9 cellular contexts compared by ENCODE assay signal in the genomic region with DNA sequence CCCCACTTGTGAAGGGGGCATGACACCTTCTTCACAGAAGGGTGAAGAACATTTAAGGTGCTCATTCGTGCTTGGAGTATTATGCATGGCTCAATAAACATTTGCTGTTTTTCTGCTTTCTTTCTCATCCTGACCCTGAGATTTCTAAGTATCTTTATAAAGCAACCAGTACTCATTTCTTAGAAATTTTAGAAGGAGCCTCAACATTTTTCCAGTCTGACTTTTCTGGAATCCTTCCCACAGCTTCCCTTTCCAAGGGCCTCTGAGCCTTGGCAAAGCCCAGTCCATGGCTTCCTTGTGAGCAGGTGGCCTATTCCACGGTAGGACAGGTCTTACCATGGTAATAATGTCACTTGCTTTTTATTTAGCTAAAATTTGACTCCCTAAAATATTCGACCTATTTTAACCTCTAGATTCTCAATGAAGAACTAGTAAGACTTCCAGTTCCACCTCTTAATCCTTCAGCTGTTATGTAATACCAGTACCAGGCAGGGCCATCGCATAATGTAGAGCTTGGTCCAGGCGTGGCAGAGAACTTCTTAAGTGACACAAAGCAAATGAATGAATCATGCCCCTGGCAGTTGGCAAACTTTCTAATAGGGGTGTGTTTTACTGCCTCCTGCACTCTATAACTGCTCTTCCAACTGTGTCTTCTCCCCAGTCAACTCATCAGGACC. TPM values are rescaled to one million over a fixed set of nuclear protein-coding genes. Genes with fewer than 3 reads are reported as not detected.
DNase-seq lines count a peak whose midpoint lies in the region; ATAC-seq and TF ChIP-seq lines count a peak whose summit lies in the region.
"Had no signal": no experiment of that assay in that cellular context is flagged by ENCODE, and none has a peak within 500 bp of the region (broad histone marks: within the 10 kb centered on the region; RNA-seq: fewer than 3 reads in every experiment).

No MANE protein-coding gene starts in this region.

- no peak overlapping the region for H3K4me3 ChIP-seq in epithelial cell of proximal tubule (ENCODE audit: low read depth, low read length)

- no peaks in the 10 kb centered on the region for H3K27me3 Mint-ChIP-seq in progenitor cell of endocrine pancreas

- DNase-seq in EH (ENCODE audit: low read depth) = peak; percentile 91
- DNase-seq in NCI-H510A treated with DMSO at 0.1 percent for 48 hours (lab: John Stamatoyannopoulos, UW) = peak; percentile 51
- DNase-seq in epithelial cell of proximal tubule (ENCODE audit: low read depth) = peak; percentile 96
- no peak for DNase-seq in progenitor cell of endocrine pancreas (ENCODE audit: low spot score, unreplicated experiment)
- no peak for DNase-seq in NCI-H1092 (lab: John Stamatoyannopoulos, UW)
- DNase-seq in COLO829 (ENCODE audit: low spot score) = no peak
- DNase-seq in pons (ENCODE audit: low spot score) = no peak
- DNase-seq: effector CD4-positive, alpha-beta T cell had no signal

- H3K9me3 Mint-ChIP-seq in progenitor cell of endocrine pancreas (ENCODE audit: low read depth) = no peaks in the 10 kb centered on the region

- peaks cover 5% of the 10 kb centered on the region for H3K36me3 Mint-ChIP-seq in progenitor cell of endocrine pancreas (ENCODE audit: insufficient read depth)

- peaks cover 76% of the 10 kb centered on the region for H3K4me1 Mint-ChIP-seq in progenitor cell of endocrine pancreas (ENCODE audit: low read depth)

- H3K27ac Mint-ChIP-seq in progenitor cell of endocrine pancreas = peak overlapping the region; percentile 93

- no peak for ATAC-seq in HG03045 (IDR thresholded peaks at IDR 0.05; ENCODE audit: unreplicated experiment)

- H3K4me3 Mint-ChIP-seq in progenitor cell of endocrine pancreas (ENCODE audit: low read depth) = peak overlapping the region; percentile 87

- no peak for TF ChIP-seq CTCF in epithelial cell of proximal tubule (conservative IDR thresholded peaks at IDR 0.05; ENCODE audit: low read depth, low read length)
- TF ChIP-seq CTCF in progenitor cell of endocrine pancreas (IDR thresholded peaks at IDR 0.05; ENCODE audit: unreplicated experiment) = no peak

RNA-seq across cellular contexts. Expression of a gene that starts 1.0 kb away (rescaled TPM):
- total RNA-seq in epithelial cell of proximal tubule (0.29 and 1.2 TPM in 2 replicates), progenitor cell of endocrine pancreas (314 and 357 TPM in 2 replicates)

Comparison
In these comparisons a context has a peak if more than half of its experiments do, and no peak if none do; other contexts are left out.
1. DNase-seq: peak in EH (single experiment), NCI-H510A treated with DMSO at 0.1 percent for 48 hours (single experiment) and epithelial cell of proximal tubule (single experiment); none in progenitor cell of endocrine pancreas (single experiment), NCI-H1092 (single experiment), COLO829 (single experiment) and pons (single experiment).
2. RNA of a gene that starts 1.0 kb away (total RNA-seq): 314 to 357 TPM in progenitor cell of endocrine pancreas; 0.29 to 1.2 TPM in epithelial cell of proximal tubule; every median in the first group is over 100 times any median in the second.